ENCODE assay signal across 21 cellular contexts in the genomic region with DNA sequence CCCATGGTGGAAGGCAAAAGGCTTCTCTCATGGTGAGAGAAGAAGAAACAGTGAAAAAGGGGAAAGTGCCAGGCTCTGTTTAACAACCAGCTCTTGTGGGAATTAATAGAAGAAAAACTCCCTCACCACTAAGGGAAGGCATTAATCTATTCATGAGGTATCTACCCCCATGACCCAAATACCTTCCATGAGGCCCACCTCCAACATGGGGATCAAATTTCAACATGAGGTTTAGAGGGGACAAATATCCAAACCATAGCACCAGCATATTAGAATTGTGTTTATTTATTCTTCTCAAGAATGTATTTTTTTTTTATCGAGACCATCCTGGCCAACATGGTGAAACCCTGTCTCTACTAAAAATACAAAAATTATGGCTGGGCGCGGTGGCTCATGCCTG.
"Had no signal": no experiment of that assay in that cellular context is flagged by ENCODE, and none has a peak within 500 bp of the region (broad histone marks: within the 10 kb centered on the region; RNA-seq: fewer than 3 reads in every experiment).

No MANE protein-coding gene starts in this region.

- ATAC-seq: heart left ventricle; left colon; left ventricle myocardium superior; naive thymus-derived CD4-positive, alpha-beta T cell; stimulated activated effector memory CD8-positive, alpha-beta T cell treated with anti-CD3 and anti-CD28 coated beads, Interleukin-12 subunit alpha, Interleukin-12 subunit beta, amount 100 ng/mL, for 72 hours had no signal

- H3K4me1 ChIP-seq: uterus had no signal

- H3K4me3 ChIP-seq: coronary artery, heart left ventricle, lung, right atrium auricular region, tibial artery, upper lobe of left lung, uterus had no signal

- H3K4me3 Mint-ChIP-seq: endodermal cell; nephron progenitor cell; stimulated activated effector memory CD8-positive, alpha-beta T cell treated with anti-CD3 and anti-CD28 coated beads, Interleukin-12 subunit alpha, Interleukin-12 subunit beta, amount 100 ng/mL, for 72 hours; stimulated activated naive CD8-positive, alpha-beta T cell treated with anti-CD3 and anti-CD28 coated beads, Interleukin-15, Interleukin-2, amounts not matched to agents 100 ng/mL and 50 ng/mL, for 24 hours had no signal

- H3K27ac Mint-ChIP-seq: endodermal cell; nephron progenitor cell; stimulated activated effector memory CD8-positive, alpha-beta T cell treated with anti-CD3 and anti-CD28 coated beads, Interleukin-12 subunit alpha, Interleukin-12 subunit beta, amount 100 ng/mL, for 72 hours; stimulated activated naive CD8-positive, alpha-beta T cell treated with anti-CD3 and anti-CD28 coated beads, Interleukin-15, Interleukin-2, amounts not matched to agents 100 ng/mL and 50 ng/mL, for 24 hours had no signal

- H3K27ac ChIP-seq: coronary artery, heart left ventricle, right atrium auricular region, tibial artery, upper lobe of left lung, uterus had no signal

- DNase-seq: effector CD4-positive, alpha-beta T cell; endodermal cell; erythroblast; foreskin melanocyte; heart left ventricle; hippocampal formation; left colon; left ventricle myocardium superior; mesenchymal stem cell; naive thymus-derived CD4-positive, alpha-beta T cell; nephron progenitor cell; posterior cingulate gyrus; stimulated activated CD4-positive, alpha-beta T cell treated with anti-CD3 and anti-CD28 coated beads, Interleukin-4, amount 100 ng/mL, for 1 hour; tibial artery; upper lobe of left lung; uterus had no signal

- H3K9me3 ChIP-seq: heart left ventricle, right atrium auricular region, tibial artery, upper lobe of left lung, uterus had no signal

- H3K27me3 Mint-ChIP-seq: naive thymus-derived CD4-positive, alpha-beta T cell; stimulated activated naive CD8-positive, alpha-beta T cell treated with anti-CD3 and anti-CD28 coated beads, Interleukin-15, Interleukin-2, amounts not matched to agents 100 ng/mL and 50 ng/mL, for 24 hours had no signal

- H3K36me3 ChIP-seq: heart left ventricle, right atrium auricular region, tibial artery, upper lobe of left lung, uterus had no signal

- H3K27me3 ChIP-seq: heart left ventricle, right atrium auricular region, tibial artery, upper lobe of left lung, uterus had no signal

- H3K9me3 Mint-ChIP-seq: stimulated activated effector memory CD8-positive, alpha-beta T cell treated with anti-CD3 and anti-CD28 coated beads, Interleukin-12 subunit alpha, Interleukin-12 subunit beta, amount 100 ng/mL, for 72 hours had no signal
